In genomic region chr3:160756907-160757623, GRCh38 we compare ENCODE assay signal across 9 cellular contexts. TPM values are rescaled to one million over a fixed set of nuclear protein-coding genes. Genes with fewer than 3 reads are reported as not detected.
DNase-seq lines count a peak whose midpoint lies in the region; ATAC-seq, FAIRE-seq and TF ChIP-seq lines count a peak whose summit lies in the region.
"Had no signal": no experiment of that assay in that cellular context is flagged by ENCODE, and none has a peak within 500 bp of the region (broad histone marks: within the 10 kb centered on the region; RNA-seq: fewer than 3 reads in every experiment).

No MANE protein-coding gene starts in this region.

- intact Hi-C loops in OCI-LY7 (cut with micrococcal nuclease; ENCODE audit: unreplicated experiment): loop anchor here (2.0 to 5.0 kb wide), 3 partner anchors 185 to 310 kb away; partner anchors contain the start of gene TRIM59
- intact Hi-C loops in endothelial cell of umbilical vein (cut with micrococcal nuclease): loop anchor here (2.0 to 5.0 kb wide), 4 partner anchors 278 to 660 kb away; no protein-coding TSS in a partner anchor

- peaks cover 19% of the 10 kb centered on the region; the same call in 1 of the 2 replicates for H3K79me2 ChIP-seq in OCI-LY7 (ENCODE audit: insufficient read depth, low read depth, low read length)
- H3K79me2 ChIP-seq in endothelial cell of umbilical vein (ENCODE audit: control insufficient read depth, insufficient read depth, low read length): no peaks in the 10 kb centered on the region

- H3K4me3 ChIP-seq in OCI-LY7 (ENCODE audit: low read depth, low read length, poor library complexity, severe bottlenecking) (peak overlapping the region; percentile 84), endothelial cell of umbilical vein (replicated peaks in 1 of 3; ENCODE audit: insufficient read depth in 1 of 3, low read depth in 1 of 3, low read length in 3 of 3) (no peak overlapping the region)

- H3K4me2 ChIP-seq in OCI-LY7 (ENCODE audit: low read length) (peak overlapping the region; percentile 97), endothelial cell of umbilical vein (ENCODE audit: insufficient read depth, low read length) (no peak overlapping the region)

- peaks cover 29% of the 10 kb centered on the region for H3K4me1 Mint-ChIP-seq in nephron

- H3K9ac ChIP-seq in endothelial cell of umbilical vein (replicated peaks; ENCODE audit: extremely low read depth, insufficient read depth, low read length): no peak overlapping the region

- H3K9me1 ChIP-seq in endothelial cell of umbilical vein (replicated peaks; ENCODE audit: control insufficient read depth, extremely low read depth, insufficient read depth, low read length): no peaks in the 10 kb centered on the region

- H3K9me3 Mint-ChIP-seq in nephron: no peaks in the 10 kb centered on the region

- peaks cover 29% of the 10 kb centered on the region for H3K27me3 Mint-ChIP-seq in nephron (ENCODE audit: low read depth)

- TF ChIP-seq POLR2A in endothelial cell of umbilical vein (IDR thresholded peaks at IDR 0.05; ENCODE audit: low read depth, low read length): no peak

- DNase-seq in GM10266 (ENCODE audit: extremely low spot score) (peak; percentile 7), OCI-LY7 (ENCODE audit: low spot score) (no peak), endothelial cell of umbilical vein (ENCODE audit: low read depth, low spot score) (peak; percentile 1), NCI-H1930 (lab: John Stamatoyannopoulos, UW) (no peak)

- no peak for FAIRE-seq in endothelial cell of umbilical vein (lab: Jason Lieb, UNC)

- H4K20me1 ChIP-seq in OCI-LY7 (ENCODE audit: insufficient read depth, low read length) (peaks cover 8% of the 10 kb centered on the region; the same call in 1 of the 2 replicates), endothelial cell of umbilical vein (replicated peaks; ENCODE audit: control insufficient read depth, extremely low read depth, insufficient read depth, low read length) (no peaks in the 10 kb centered on the region)

- BruUV-seq in OCI-LY7 (replicated peaks; lab: Mats Ljungman, UMichigan) (no TSS peak), endothelial cell of umbilical vein (replicated peaks; lab: Mats Ljungman, UMichigan) (no TSS peak)

- H3K36me3 Mint-ChIP-seq in nephron (ENCODE audit: low read depth): no peaks in the 10 kb centered on the region

- H3K4me3 Mint-ChIP-seq in nephron: peak overlapping the region; percentile 95 to 97 (median 95)

- H3K27ac ChIP-seq in OCI-LY7 (ENCODE audit: low read depth, low read length, poor library complexity, severe bottlenecking) (no peak overlapping the region), endothelial cell of umbilical vein (ENCODE audit: insufficient read depth, low read depth, low read length) (no peak overlapping the region)
- H3K27ac ChIP-seq: epithelial cell of prostate had no signal

- no peaks in the 10 kb centered on the region for H3K9me2 ChIP-seq in OCI-LY7 (ENCODE audit: insufficient read depth, low read length)

- H3K9me3 ChIP-seq in OCI-LY7 (ENCODE audit: low read length) (no peaks in the 10 kb centered on the region), endothelial cell of umbilical vein (replicated peaks; ENCODE audit: control insufficient read depth, insufficient read depth, low read length) (no peaks in the 10 kb centered on the region)

- ATAC-seq in HG02870 (IDR thresholded peaks at IDR 0.05; ENCODE audit: unreplicated experiment) (no peak), GM21576 (IDR thresholded peaks at IDR 0.05; ENCODE audit: unreplicated experiment) (no peak), GM21381 (IDR thresholded peaks at IDR 0.05; ENCODE audit: unreplicated experiment) (no peak)

- CTCF ChIA-PET in OCI-LY7 (lab: Charles Lee; ENCODE audit: unreplicated experiment): interaction anchor here (0.6 kb wide), 1 partner anchor 220 kb away, joined by 4 read pairs; no protein-coding TSS in a partner anchor
- CTCF ChIA-PET in endothelial cell of umbilical vein (lab: Charles Lee): no interaction called here

- peaks cover 5 to 13% of the 10 kb centered on the region in 2 experiments for H3K27me3 ChIP-seq in endothelial cell of umbilical vein (ENCODE audit: control insufficient read depth in 2 of 2, insufficient read depth in 2 of 2, low read length in 2 of 2)

- POLR2A ChIA-PET in OCI-LY7 (lab: Charles Lee) (interaction anchor here (0.6 to 1.8 kb wide), 5 partner anchors 9 to 574 kb away, joined by 3 to 6 read pairs (median 4); partner anchors contain the start of gene NMD3), endothelial cell of umbilical vein (lab: Charles Lee) (no interaction called here)

- TF ChIP-seq CTCF in GM10266 (IDR thresholded peaks at IDR 0.05; ENCODE audit: control insufficient read depth, insufficient read depth, low read depth, missing control alignments) (no peak), OCI-LY7 (conservative IDR thresholded peaks at IDR 0.05; ENCODE audit: low read length) (no peak), endothelial cell of umbilical vein (IDR thresholded peaks at IDR 0.05; ENCODE audit: extremely low read depth in 1 of 2, insufficient read depth in 1 of 2, low read depth in 1 of 2, low read length in 2 of 2) (no peak), nephron (IDR thresholded peaks at IDR 0.05; ENCODE audit: unreplicated experiment in 3 of 3) (no peak)

- H3K27ac Mint-ChIP-seq in nephron: peak overlapping the region; percentile 66 to 90 (median 76)

- dilution Hi-C loops in endothelial cell of umbilical vein (cut with MboI; ENCODE audit: extremely low pct_ligation_motif_present, low sequenced_read_pairs): no loop called here

- H3K4me1 ChIP-seq in OCI-LY7 (ENCODE audit: insufficient read depth, low read length, poor library complexity, severe bottlenecking) (peaks cover 26% of the 10 kb centered on the region), endothelial cell of umbilical vein (ENCODE audit: control insufficient read depth, extremely low read depth, insufficient read depth, low read length) (peaks cover 8% of the 10 kb centered on the region)

- H3K36me3 ChIP-seq in OCI-LY7 (ENCODE audit: insufficient read depth, low read length): no peaks in the 10 kb centered on the region
- no peaks in the 10 kb centered on the region for H3K36me3 ChIP-seq in endothelial cell of umbilical vein (ENCODE audit: control insufficient read depth in 2 of 2, extremely low read depth in 1 of 2, insufficient read depth in 2 of 2, low read length in 2 of 2)

- H2AFZ ChIP-seq in OCI-LY7 (ENCODE audit: low read length) (peak overlapping the region; percentile 93), endothelial cell of umbilical vein (ENCODE audit: low read depth, low read length) (no peak overlapping the region)

TF ChIP-seq in endothelial cell of umbilical vein, 7 proteins besides CTCF, POLR2A, EP300 and RAD21:
- TF ChIP-seq FOS (IDR thresholded peaks at IDR 0.05; ENCODE audit: borderline replicate concordance, insufficient read depth, low read length): no peak
- TF ChIP-seq JUN (IDR thresholded peaks at IDR 0.05; ENCODE audit: borderline replicate concordance, insufficient read depth, insufficient read length, low read depth): no peak
- TF ChIP-seq GATA2 (IDR thresholded peaks at IDR 0.05; ENCODE audit: insufficient read depth, insufficient read length, low read depth, low read length): no peak
- TF ChIP-seq POLR2AphosphoS5 (IDR thresholded peaks at IDR 0.05; ENCODE audit: insufficient read depth, low read depth, low read length): no peak
- TF ChIP-seq EZH2 (IDR thresholded peaks at IDR 0.05; ENCODE audit: borderline replicate concordance, low read depth, low read length, severe bottlenecking): no peak
- no peak for TF ChIP-seq MAX (IDR thresholded peaks at IDR 0.05; ENCODE audit: insufficient read depth, insufficient read length)
- no peak for TF ChIP-seq MYC (IDR thresholded peaks at IDR 0.05; ENCODE audit: low read depth, low read length)

RNA-seq across cellular contexts. Expression of gene PPM1L, which starts 1.0 kb away (rescaled TPM):
- total RNA-seq in OCI-LY7 (2014; rRNA removed; shearing (Covaris generic)): 10.3 and 11.2 TPM in 2 replicates
- total RNA-seq in OCI-LY7 (2022) (14.7 and 14.8 TPM in 2 replicates), endothelial cell of umbilical vein (2.3 and 2.9 TPM in 2 replicates)
- 0.35 and 0.63 TPM in 2 replicates for polyA plus RNA-seq in endothelial cell of umbilical vein
- polyA plus RNA-seq in endothelial cell of umbilical vein (2011; cell fraction: cytosol; rRNA removed): 0.37 and 0.47 TPM in 2 replicates
- 1.1 and 1.4 TPM in 2 replicates for polyA plus RNA-seq in endothelial cell of umbilical vein (2011; cell fraction: nucleus; rRNA removed)
- polyA plus RNA-seq in endothelial cell of umbilical vein (2012): 0.37 and 0.64 TPM in 2 replicates
- polyA minus RNA-seq in endothelial cell of umbilical vein: 2.6 and 3.8 TPM in 2 replicates
- 16.2 TPM for polyA minus RNA-seq in endothelial cell of umbilical vein (2011; cell fraction: cytosol; rRNA and poly(A)+ RNA removed)
- 3.4 and 3.9 TPM in 2 replicates for polyA minus RNA-seq in endothelial cell of umbilical vein (2011; cell fraction: nucleus; rRNA and poly(A)+ RNA removed)

Comparison
In these comparisons a context has a peak if more than half of its experiments do, and no peak if none do; other contexts are left out.
1. DNase-seq: peak in GM10266 (single experiment) and endothelial cell of umbilical vein (single experiment); none in OCI-LY7 (single experiment) and NCI-H1930 (0 of 2).